Comparison of ENCODE assay signal across 12 cellular contexts in genomic region chr22:40449676-40450035, GRCh38.
DNase-seq lines count a peak whose midpoint lies in the region; ATAC-seq and TF ChIP-seq lines count a peak whose summit lies in the region.
"Had no signal": no experiment of that assay in that cellular context is flagged by ENCODE, and none has a peak within 500 bp of the region (broad histone marks: within the 10 kb centered on the region; RNA-seq: fewer than 3 reads in every experiment).

No MANE protein-coding gene starts in this region.

- peak overlapping the region in 7 of 8 donors; percentile 3 to 63 (median 31) for H3K4me3 Mint-ChIP-seq in CD4-positive, alpha-beta memory T cell
- no peak overlapping the region for H3K4me3 Mint-ChIP-seq in dendritic cell treated with granulocyte-macrophage colony-stimulating factor and Interleukin-4, amounts not matched to agents 40 ng/mL and 50 ng/mL, for 4 days
- H3K4me3 Mint-ChIP-seq: activated CD4-positive, alpha-beta T cell treated with anti-CD3 and anti-CD28 coated beads for 36 hours; activated naive CD8-positive, alpha-beta T cell treated with anti-CD3 and anti-CD28 coated beads, Interleukin-2, amount 50 U/mL, for 24 hours had no signal

- H3K4me1 ChIP-seq in CD4-positive, alpha-beta memory T cell (ENCODE audit: insufficient read depth, low read length), result peaks cover 75% of the 10 kb centered on the region
- peaks cover 23% of the 10 kb centered on the region for H3K4me1 ChIP-seq in osteoblast (ENCODE audit: insufficient read depth, low read length)
- H3K4me1 ChIP-seq: prostate gland had no signal

- peak overlapping the region in 6 of 7 donors; percentile 13 to 84 (median 56) for H3K27ac Mint-ChIP-seq in CD4-positive, alpha-beta memory T cell
- H3K27ac Mint-ChIP-seq in dendritic cell treated with granulocyte-macrophage colony-stimulating factor and Interleukin-4, amounts not matched to agents 40 ng/mL and 50 ng/mL, for 4 days, result peak overlapping the region; percentile 62
- H3K27ac Mint-ChIP-seq: activated CD4-positive, alpha-beta T cell treated with anti-CD3 and anti-CD28 coated beads for 36 hours; activated naive CD8-positive, alpha-beta T cell treated with anti-CD3 and anti-CD28 coated beads, Interleukin-2, amount 50 U/mL, for 24 hours had no signal

- H3K4me2 ChIP-seq in osteoblast (ENCODE audit: insufficient read depth, low read length), result peak overlapping the region; percentile 60

- H3K79me2 ChIP-seq in osteoblast (ENCODE audit: insufficient read depth, low read length), result peaks cover 65% of the 10 kb centered on the region

- H3K9me3 ChIP-seq in CD4-positive, alpha-beta memory T cell (ENCODE audit: control insufficient read depth in 1 of 2, low read length in 2 of 2), result no peaks in the 10 kb centered on the region
- no peaks in the 10 kb centered on the region for H3K9me3 ChIP-seq in osteoblast (ENCODE audit: low read depth, low read length)
- H3K9me3 ChIP-seq: prostate gland had no signal

- H3K27me3 Mint-ChIP-seq in CD4-positive, alpha-beta memory T cell, result no peaks in the 10 kb centered on the region
- H3K27me3 Mint-ChIP-seq in dendritic cell treated with granulocyte-macrophage colony-stimulating factor and Interleukin-4, amounts not matched to agents 40 ng/mL and 50 ng/mL, for 4 days, result no peaks in the 10 kb centered on the region
- H3K27me3 Mint-ChIP-seq: activated CD4-positive, alpha-beta T cell treated with anti-CD3 and anti-CD28 coated beads for 36 hours; activated naive CD8-positive, alpha-beta T cell treated with anti-CD3 and anti-CD28 coated beads, Interleukin-2, amount 50 U/mL, for 24 hours had no signal

- peaks cover 28% of the 10 kb centered on the region for H4K20me1 ChIP-seq in osteoblast (ENCODE audit: insufficient read depth, low read length)

- no peak overlapping the region for H3K4me3 ChIP-seq in CD4-positive, alpha-beta memory T cell (ENCODE audit: low read length in 2 of 2)
- no peak overlapping the region for H3K4me3 ChIP-seq in osteoblast (ENCODE audit: insufficient read depth, low read length)
- H3K4me3 ChIP-seq: prostate gland had no signal

- no peaks in the 10 kb centered on the region for H3K36me3 ChIP-seq in CD4-positive, alpha-beta memory T cell (ENCODE audit: insufficient read depth, low read length)
- H3K36me3 ChIP-seq in osteoblast (ENCODE audit: insufficient read depth, low read length), result no peaks in the 10 kb centered on the region
- H3K36me3 ChIP-seq: prostate gland had no signal

- ATAC-seq in GM21526 (IDR thresholded peaks at IDR 0.05; ENCODE audit: low FRiP score, unreplicated experiment), result no peak
- ATAC-seq: activated CD4-positive, alpha-beta T cell treated with anti-CD3 and anti-CD28 coated beads for 36 hours; activated naive CD8-positive, alpha-beta T cell treated with anti-CD3 and anti-CD28 coated beads, Interleukin-2, amount 50 U/mL, for 24 hours had no signal

- H2AFZ ChIP-seq in osteoblast (ENCODE audit: low read length), result no peak overlapping the region

- H3K27ac ChIP-seq in CD4-positive, alpha-beta memory T cell (ENCODE audit: low read depth, low read length), result no peak overlapping the region
- H3K27ac ChIP-seq in osteoblast (ENCODE audit: low read depth, low read length), result peak overlapping the region; percentile 79
- H3K27ac ChIP-seq: prostate gland had no signal

- DNase-seq in CD4-positive, alpha-beta memory T cell, result no peak
- DNase-seq in HS-5 (ENCODE audit: low read depth), result peak; percentile 39
- peak; percentile 87 for DNase-seq in osteoblast (ENCODE audit: insufficient read length, low spot score, missing footprints)
- no peak for DNase-seq in DMS114 treated with DMSO at 0.1 percent for 48 hours (lab: John Stamatoyannopoulos, UW; ENCODE audit: unreplicated experiment)
- DNase-seq in NCI-H146 (lab: John Stamatoyannopoulos, UW), result no peak
- DNase-seq in SW 1271 (lab: John Stamatoyannopoulos, UW), result no peak
- DNase-seq: activated CD4-positive, alpha-beta T cell treated with anti-CD3 and anti-CD28 coated beads for 36 hours; activated naive CD8-positive, alpha-beta T cell treated with anti-CD3 and anti-CD28 coated beads, Interleukin-2, amount 50 U/mL, for 24 hours; NCI-H187 had no signal

- peaks cover 51 to 92% (median 70%) of the 10 kb centered on the region in 4 donors for H3K4me1 Mint-ChIP-seq in CD4-positive, alpha-beta memory T cell
- peaks cover 90% of the 10 kb centered on the region for H3K4me1 Mint-ChIP-seq in dendritic cell treated with granulocyte-macrophage colony-stimulating factor and Interleukin-4, amounts not matched to agents 40 ng/mL and 50 ng/mL, for 4 days (ENCODE audit: low read depth)

- CTCF ChIA-PET in CD4-positive, alpha-beta memory T cell (lab: Charles Lee; ENCODE audit: partially characterized antibody), result interaction anchor here (1.0 to 1.2 kb wide), 4 partner anchors 34 to 196 kb away, joined by 3 to 4 read pairs (median 4); no protein-coding TSS in a partner anchor

- POLR2A ChIA-PET in CD4-positive, alpha-beta memory T cell (lab: Charles Lee; ENCODE audit: partially characterized antibody), result interaction anchor here (0.8 to 5.9 kb wide), 4 partner anchors 9 to 16 kb away, joined by 3 to 45 read pairs (median 4); no protein-coding TSS in a partner anchor

- no peaks in the 10 kb centered on the region for H3K27me3 ChIP-seq in CD4-positive, alpha-beta memory T cell (ENCODE audit: insufficient read depth, low read length)
- no peaks in the 10 kb centered on the region for H3K27me3 ChIP-seq in osteoblast (ENCODE audit: insufficient read depth, low read length)

- no peak for TF ChIP-seq CTCF in osteoblast (IDR thresholded peaks at IDR 0.05; ENCODE audit: extremely low read depth, low read depth, low read length)

- H3K36me3 Mint-ChIP-seq in CD4-positive, alpha-beta memory T cell, result peaks cover 16 to 43% of the 10 kb centered on the region in 2 donors
- peaks cover 82% of the 10 kb centered on the region for H3K36me3 Mint-ChIP-seq in dendritic cell treated with granulocyte-macrophage colony-stimulating factor and Interleukin-4, amounts not matched to agents 40 ng/mL and 50 ng/mL, for 4 days (ENCODE audit: low read depth)

- no peaks in the 10 kb centered on the region for H3K9me3 Mint-ChIP-seq in CD4-positive, alpha-beta memory T cell
- H3K9me3 Mint-ChIP-seq in dendritic cell treated with granulocyte-macrophage colony-stimulating factor and Interleukin-4, amounts not matched to agents 40 ng/mL and 50 ng/mL, for 4 days, result peaks cover 8% of the 10 kb centered on the region
- H3K9me3 Mint-ChIP-seq: activated naive CD8-positive, alpha-beta T cell treated with anti-CD3 and anti-CD28 coated beads, Interleukin-2, amount 50 U/mL, for 24 hours had no signal

- intact Hi-C loops in CD4-positive, alpha-beta memory T cell (cut with micrococcal nuclease), result no loop called here
- intact Hi-C loops in dendritic cell treated with granulocyte-macrophage colony-stimulating factor and Interleukin-4, amounts not matched to agents 40 ng/mL and 50 ng/mL, for 4 days (cut with micrococcal nuclease), result no loop called here

Comparison
In these comparisons a context has a peak if more than half of its experiments do, and no peak if none do; other contexts are left out.
1. DNase-seq: peak in HS-5 (single experiment) and osteoblast (single experiment); none in CD4-positive, alpha-beta memory T cell (0 of 5), DMS114 treated with DMSO at 0.1 percent for 48 hours (single experiment), NCI-H146 (single experiment) and SW 1271 (0 of 2).